Comparison of ENCODE assay signal across 31 cellular contexts in the genomic region with DNA sequence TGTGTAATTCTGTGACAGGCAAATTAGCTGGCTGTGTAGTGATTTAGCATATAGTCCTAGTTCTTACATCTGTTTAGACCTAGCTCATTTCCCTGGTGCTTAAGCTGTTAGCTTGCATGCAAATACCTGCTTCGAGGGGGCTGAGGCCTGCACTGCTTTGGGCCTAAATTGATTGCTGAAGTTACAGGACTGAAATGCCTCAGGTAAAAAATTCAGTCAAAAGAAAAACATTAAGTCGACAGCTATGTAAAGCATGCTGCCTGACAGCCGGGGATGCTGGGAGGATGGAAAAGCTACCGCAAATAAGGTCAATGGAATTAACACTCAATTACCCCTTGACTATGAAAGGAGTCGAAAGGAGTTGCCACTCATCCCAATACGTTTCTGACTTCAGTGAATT.
DNase-seq lines count a peak whose midpoint lies in the region; ATAC-seq and TF ChIP-seq lines count a peak whose summit lies in the region.
"Had no signal": no experiment of that assay in that cellular context is flagged by ENCODE, and none has a peak within 500 bp of the region (broad histone marks: within the 10 kb centered on the region; RNA-seq: fewer than 3 reads in every experiment).

No MANE protein-coding gene starts in this region.

- H3K4me1 ChIP-seq in SJSA1 (replicated peaks), result peaks cover 31% of the 10 kb centered on the region
- H3K4me1 ChIP-seq: parathyroid adenoma, right lobe of liver had no signal

- H3K36me3 Mint-ChIP-seq in HFFc6 (ENCODE audit: low read depth), result peaks cover 6% of the 10 kb centered on the region; the same call in 1 of the 2 replicates
- no peaks in the 10 kb centered on the region for H3K36me3 Mint-ChIP-seq in osteocyte (ENCODE audit: unreplicated experiment)
- H3K36me3 Mint-ChIP-seq: natural killer cell treated with Interleukin-12 subunit alpha and Interleukin-12 subunit beta and Interleukin-15 and Interleukin-18, amount 100 ng/mL, for 72 hours had no signal

- no peak overlapping the region for H3K4me3 Mint-ChIP-seq in HFFc6
- no peak overlapping the region for H3K4me3 Mint-ChIP-seq in osteocyte (ENCODE audit: unreplicated experiment)
- H3K4me3 Mint-ChIP-seq: activated T-cell treated with anti-CD3 and anti-CD28 coated beads, Interleukin-2, amount 50 U/mL, for 72 hours; CD4-positive, alpha-beta T cell; dendritic cell treated with granulocyte-macrophage colony-stimulating factor and Interleukin-4, amounts not matched to agents 40 ng/mL and 50 ng/mL, for 4 days; natural killer cell treated with Interleukin-12 subunit alpha and Interleukin-12 subunit beta and Interleukin-15 and Interleukin-18, amount 100 ng/mL, for 72 hours had no signal

- DNase-seq in HFFc6, result no peak
- DNase-seq in SJSA1 (ENCODE audit: low read depth in 1 of 2, low spot score in 2 of 2), result no peak
- DNase-seq in islet precursor cell, result peak; percentile 92
- DNase-seq in osteocyte (ENCODE audit: extremely low spot score, unreplicated experiment), result no peak
- DNase-seq in activated CD8-positive, alpha-beta memory T cell treated with anti-CD3 and anti-CD28 coated beads, Interleukin-2, amount 50 U/mL, for 48 hours, result no peak
- no peak for DNase-seq in mucosa of gallbladder (ENCODE audit: low spot score)
- DNase-seq: activated CD4-positive, alpha-beta T cell treated with anti-CD3 and anti-CD28 coated beads, Interleukin-2, amount 50 U/mL, for 4 hours; activated T-cell treated with anti-CD3 and anti-CD28 coated beads, Interleukin-2, amount 50 U/mL, for 72 hours; caudate nucleus; CD4-positive, alpha-beta T cell; DMS79 treated with DMSO at 0.1 percent for 48 hours; GM23248; head of caudate nucleus; KBM-7; kidney; mucosa of descending colon; NCI-H1417; NCI-H2029; NCI-H524 treated with DMSO at 0.1 percent for 48 hours; right lobe of liver; stimulated activated CD4-positive, alpha-beta T cell treated with anti-CD3 and anti-CD28 coated beads, Interleukin-2, amount 100 ng/mL, for 48 hours; tibial artery had no signal

- H3K36me3 ChIP-seq in SJSA1, result no peaks in the 10 kb centered on the region
- H3K36me3 ChIP-seq: ascending aorta, right lobe of liver, tibial artery had no signal

- peaks cover 78% of the 10 kb centered on the region for H3K4me1 Mint-ChIP-seq in HFFc6 (ENCODE audit: low read depth)
- H3K4me1 Mint-ChIP-seq in osteocyte (ENCODE audit: unreplicated experiment), result peaks cover 39% of the 10 kb centered on the region

- TF ChIP-seq CTCF in HFFc6 (IDR thresholded peaks at IDR 0.05) (no peak), osteocyte (IDR thresholded peaks at IDR 0.05) (no peak)

- no peak for ATAC-seq in GM21825 (IDR thresholded peaks at IDR 0.05; ENCODE audit: unreplicated experiment)
- ATAC-seq in HG02981 (IDR thresholded peaks at IDR 0.05; ENCODE audit: unreplicated experiment), result no peak
- ATAC-seq: activated T-cell treated with anti-CD3 and anti-CD28 coated beads, Interleukin-2, amount 50 U/mL, for 72 hours; esophagus mucosa; mucosa of descending colon; natural killer cell treated with Interleukin-12 subunit alpha and Interleukin-12 subunit beta and Interleukin-15 and Interleukin-18, amount 100 ng/mL, for 72 hours; right lobe of liver had no signal

- H3K9me3 ChIP-seq in SJSA1 (replicated peaks), result no peaks in the 10 kb centered on the region
- H3K9me3 ChIP-seq: ascending aorta, mucosa of descending colon, right lobe of liver, tibial artery had no signal

- H3K27ac Mint-ChIP-seq in HFFc6 (peak overlapping the region; percentile 80), osteocyte (ENCODE audit: unreplicated experiment) (peak overlapping the region; percentile 45)
- H3K27ac Mint-ChIP-seq: activated T-cell treated with anti-CD3 and anti-CD28 coated beads, Interleukin-2, amount 50 U/mL, for 72 hours; CD4-positive, alpha-beta T cell; dendritic cell treated with granulocyte-macrophage colony-stimulating factor and Interleukin-4, amounts not matched to agents 40 ng/mL and 50 ng/mL, for 4 days; natural killer cell treated with Interleukin-12 subunit alpha and Interleukin-12 subunit beta and Interleukin-15 and Interleukin-18, amount 100 ng/mL, for 72 hours had no signal

- H3K9me3 Mint-ChIP-seq in HFFc6, result no peaks in the 10 kb centered on the region
- H3K9me3 Mint-ChIP-seq in osteocyte (ENCODE audit: unreplicated experiment), result no peaks in the 10 kb centered on the region
- H3K9me3 Mint-ChIP-seq: dendritic cell treated with granulocyte-macrophage colony-stimulating factor and Interleukin-4, amounts not matched to agents 40 ng/mL and 50 ng/mL, for 4 days; natural killer cell treated with Interleukin-12 subunit alpha and Interleukin-12 subunit beta and Interleukin-15 and Interleukin-18, amount 100 ng/mL, for 72 hours had no signal

- H3K27me3 Mint-ChIP-seq in HFFc6 (ENCODE audit: insufficient read depth), result peaks cover 3% of the 10 kb centered on the region
- H3K27me3 Mint-ChIP-seq in osteocyte (ENCODE audit: unreplicated experiment), result no peaks in the 10 kb centered on the region
- H3K27me3 Mint-ChIP-seq: dendritic cell treated with granulocyte-macrophage colony-stimulating factor and Interleukin-4, amounts not matched to agents 40 ng/mL and 50 ng/mL, for 4 days; natural killer cell treated with Interleukin-12 subunit alpha and Interleukin-12 subunit beta and Interleukin-15 and Interleukin-18, amount 100 ng/mL, for 72 hours had no signal

- no peak overlapping the region for H3K4me3 ChIP-seq in SJSA1
- H3K4me3 ChIP-seq: ascending aorta, GM23248, mucosa of descending colon, right lobe of liver, SK-N-MC, tibial artery had no signal

- peak overlapping the region; percentile 59; the same call in 1 of the 2 replicates for H3K27ac ChIP-seq in SJSA1
- H3K27ac ChIP-seq: ascending aorta, parathyroid adenoma, right lobe of liver, RWPE1, SK-N-MC, tibial artery had no signal

- no peaks in the 10 kb centered on the region for H3K27me3 ChIP-seq in SJSA1 (replicated peaks)
- H3K27me3 ChIP-seq: ascending aorta, right lobe of liver, tibial artery had no signal
